In the genomic region with DNA sequence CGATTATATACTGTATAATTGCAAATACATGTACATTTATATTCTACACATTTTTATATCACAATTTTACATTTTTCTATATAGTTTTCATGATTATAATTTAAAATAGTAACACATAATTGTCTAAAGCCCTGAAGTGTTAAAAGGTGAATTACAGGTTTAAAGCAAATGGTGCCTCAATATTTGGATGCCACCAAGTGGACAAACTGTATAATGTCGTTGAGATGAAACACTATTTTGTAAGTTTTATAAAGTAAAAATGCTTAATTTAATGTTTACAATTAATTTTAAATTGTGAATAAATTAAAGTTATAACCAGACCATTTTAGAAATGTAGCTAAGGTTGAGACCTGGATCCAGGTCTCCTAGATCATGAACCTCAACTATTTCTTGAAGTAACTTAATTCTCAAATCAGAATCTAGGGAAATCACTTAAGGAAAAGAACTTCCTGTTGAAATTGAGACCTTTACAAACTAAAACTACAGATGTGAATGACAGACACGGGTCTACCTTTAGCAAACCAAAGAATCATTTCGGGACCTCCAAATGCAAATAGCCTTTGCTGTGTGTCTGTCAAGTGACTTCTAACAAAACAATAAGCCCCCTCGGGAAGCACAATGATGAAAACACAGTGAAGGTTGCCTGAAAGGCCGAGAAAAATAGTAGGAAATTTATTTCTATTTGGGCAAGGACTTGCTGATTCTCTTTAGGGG, we compare ENCODE assay signal across 8 cellular contexts. TPM values are rescaled to one million over a fixed set of nuclear protein-coding genes. Genes with fewer than 3 reads are reported as not detected.
DNase-seq lines count a peak whose midpoint lies in the region; ATAC-seq and TF ChIP-seq lines count a peak whose summit lies in the region.

No MANE protein-coding gene starts in this region.

- H3K4me1 ChIP-seq in ACC112 (ENCODE audit: control insufficient read depth, insufficient read depth, low read length, unreplicated experiment) (peaks cover 9% of the 10 kb centered on the region), hepatocyte (ENCODE audit: insufficient read depth) (no peaks in the 10 kb centered on the region), tibial artery (peaks cover 0 to 8% (median 4%) of the 10 kb centered on the region in 4 donors)

- TF ChIP-seq CTCF in GM20000 (IDR thresholded peaks at IDR 0.05; ENCODE audit: extremely low read depth, missing control alignments) (no peak), SU-DHL-6 (IDR thresholded peaks at IDR 0.05; ENCODE audit: insufficient read depth, low read length, poor library complexity, severe bottlenecking) (peak; percentile 61), hepatocyte (IDR thresholded peaks at IDR 0.05; ENCODE audit: poor library complexity) (peak; percentile 72), tibial artery (IDR thresholded peaks at IDR 0.05) (peak; percentile 32)

- no peaks in the 10 kb centered on the region for H3K9me3 Mint-ChIP-seq in activated T-helper 17 cell treated with anti-CD3 and anti-CD28 coated beads, Interleukin-2, amount 50 U/mL, for 72 hours

- H3K9ac ChIP-seq in SU-DHL-6 (ENCODE audit: low read length), result no peak overlapping the region

- no peaks in the 10 kb centered on the region for H3K36me3 ChIP-seq in ACC112 (ENCODE audit: insufficient read depth, low read length)
- no peaks in the 10 kb centered on the region for H3K36me3 ChIP-seq in SU-DHL-6 (ENCODE audit: low read length)
- H3K36me3 ChIP-seq in hepatocyte (replicated peaks; ENCODE audit: insufficient read depth, low read depth), result no peaks in the 10 kb centered on the region
- H3K36me3 ChIP-seq in tibial artery, result no peaks in the 10 kb centered on the region

- H3K27me3 ChIP-seq in ACC112 (ENCODE audit: insufficient read depth, low read length), result no peaks in the 10 kb centered on the region
- no peaks in the 10 kb centered on the region for H3K27me3 ChIP-seq in SU-DHL-6 (ENCODE audit: low read length)
- H3K27me3 ChIP-seq in hepatocyte, result no peaks in the 10 kb centered on the region
- no peaks in the 10 kb centered on the region for H3K27me3 ChIP-seq in tibial artery

- ATAC-seq in HG03442 (IDR thresholded peaks at IDR 0.05; ENCODE audit: unreplicated experiment), result no peak
- no peak for ATAC-seq in activated T-helper 17 cell treated with anti-CD3 and anti-CD28 coated beads, Interleukin-2, amount 50 U/mL, for 72 hours (replicated peaks)

- peak overlapping the region; percentile 98 for H2AFZ ChIP-seq in ACC112 (ENCODE audit: low read length, unreplicated experiment)
- H2AFZ ChIP-seq in SU-DHL-6 (ENCODE audit: low read depth, low read length, severe bottlenecking), result no peak overlapping the region
- peak overlapping the region; percentile 2 for H2AFZ ChIP-seq in hepatocyte

- WGBS in hepatocyte (ENCODE audit: low lambda C conversion rate, missing lambda C conversion rate), result 32% methylated on average over 6 of the region's 6 CpGs

- H3K4me3 Mint-ChIP-seq in activated T-helper 17 cell treated with anti-CD3 and anti-CD28 coated beads, Interleukin-2, amount 50 U/mL, for 72 hours, result no peak overlapping the region

- H3K79me2 ChIP-seq in ACC112 (ENCODE audit: control insufficient read depth, insufficient read depth, low read length, unreplicated experiment), result no peaks in the 10 kb centered on the region
- H3K79me2 ChIP-seq in SU-DHL-6 (ENCODE audit: insufficient read depth, low read length), result no peaks in the 10 kb centered on the region
- no peaks in the 10 kb centered on the region for H3K79me2 ChIP-seq in hepatocyte

- no peak overlapping the region for H3K27ac Mint-ChIP-seq in activated T-helper 17 cell treated with anti-CD3 and anti-CD28 coated beads, Interleukin-2, amount 50 U/mL, for 72 hours

- DNase-seq in GM20000 (ENCODE audit: low spot score), result peak; percentile 19
- DNase-seq in hepatocyte (ENCODE audit: low spot score), result no peak
- DNase-seq in tibial artery, result no peak
- DNase-seq in GM19238 (ENCODE audit: insufficient read length, low spot score), result no peak

- no peaks in the 10 kb centered on the region for H3K4me1 Mint-ChIP-seq in activated T-helper 17 cell treated with anti-CD3 and anti-CD28 coated beads, Interleukin-2, amount 50 U/mL, for 72 hours

- H3K4me2 ChIP-seq in SU-DHL-6 (ENCODE audit: low read depth, low read length, poor library complexity, severe bottlenecking) (no peak overlapping the region), hepatocyte (peak overlapping the region; percentile 27)

- H3K27me3 Mint-ChIP-seq in activated T-helper 17 cell treated with anti-CD3 and anti-CD28 coated beads, Interleukin-2, amount 50 U/mL, for 72 hours, result no peaks in the 10 kb centered on the region

- no peaks in the 10 kb centered on the region for H3K9me2 ChIP-seq in SU-DHL-6 (replicated peaks; ENCODE audit: insufficient read depth, low read length)
- no peaks in the 10 kb centered on the region for H3K9me2 ChIP-seq in hepatocyte (replicated peaks; ENCODE audit: insufficient read depth)

- no peaks in the 10 kb centered on the region for H3K9me3 ChIP-seq in SU-DHL-6 (ENCODE audit: insufficient read depth, low read length)
- H3K9me3 ChIP-seq in hepatocyte (ENCODE audit: low read depth), result no peaks in the 10 kb centered on the region
- H3K9me3 ChIP-seq in tibial artery, result no peaks in the 10 kb centered on the region

- H3F3A ChIP-seq in SU-DHL-6 (ENCODE audit: insufficient read depth), result no peaks in the 10 kb centered on the region

- no peaks in the 10 kb centered on the region for H3K36me3 Mint-ChIP-seq in activated T-helper 17 cell treated with anti-CD3 and anti-CD28 coated beads, Interleukin-2, amount 50 U/mL, for 72 hours (ENCODE audit: low read depth)

- H4K20me1 ChIP-seq in SU-DHL-6 (ENCODE audit: low read depth, low read length), result no peaks in the 10 kb centered on the region
- no peaks in the 10 kb centered on the region for H4K20me1 ChIP-seq in hepatocyte (ENCODE audit: insufficient read depth, poor library complexity, severe bottlenecking)

- H3K4me3 ChIP-seq in ACC112 (ENCODE audit: low read depth, low read length), result peak overlapping the region; percentile 69
- H3K4me3 ChIP-seq in SU-DHL-6 (ENCODE audit: insufficient read depth, low read length, poor library complexity, severe bottlenecking), result no peak overlapping the region
- no peak overlapping the region for H3K4me3 ChIP-seq in hepatocyte
- peak overlapping the region; percentile 40 to 45 for H3K4me3 ChIP-seq in tibial artery

- intact Hi-C loops in tibial artery (cut with DNase I; ENCODE audit: low total_unique reads), result no loop called here

- H3K27ac ChIP-seq in ACC112 (ENCODE audit: low read depth, low read length) (peak overlapping the region; percentile 17), SU-DHL-6 (ENCODE audit: low read depth, low read length) (no peak overlapping the region), hepatocyte (no peak overlapping the region), tibial artery (peak overlapping the region; percentile 67 to 68)

RNA-seq across cellular contexts. Expression of gene EHHADH, which starts 37.8 kb away (rescaled TPM):
- 22.0 and 43.8 TPM in 2 replicates for total RNA-seq in hepatocyte
- 9.7 and 14.3 TPM in 2 replicates for polyA plus RNA-seq in hepatocyte
- total RNA-seq in activated T-helper 17 cell treated with anti-CD3 and anti-CD28 coated beads, Interleukin-2, amount 50 U/mL, for 72 hours, result 1 to 10 TPM; 1.9 to 3.4 TPM

Comparison
In these comparisons a context has a peak if more than half of its experiments do, and no peak if none do; other contexts are left out.
1. H3K27ac ChIP-seq: peak in ACC112 (single experiment) and tibial artery (2 of 2); none in SU-DHL-6 (single experiment) and hepatocyte (single experiment).
2. H3K4me3 ChIP-seq: peak in ACC112 (single experiment) and tibial artery (2 of 2); none in SU-DHL-6 (single experiment) and hepatocyte (single experiment).